ENCODE assay signal across 1 cellular context in the genomic region with DNA sequence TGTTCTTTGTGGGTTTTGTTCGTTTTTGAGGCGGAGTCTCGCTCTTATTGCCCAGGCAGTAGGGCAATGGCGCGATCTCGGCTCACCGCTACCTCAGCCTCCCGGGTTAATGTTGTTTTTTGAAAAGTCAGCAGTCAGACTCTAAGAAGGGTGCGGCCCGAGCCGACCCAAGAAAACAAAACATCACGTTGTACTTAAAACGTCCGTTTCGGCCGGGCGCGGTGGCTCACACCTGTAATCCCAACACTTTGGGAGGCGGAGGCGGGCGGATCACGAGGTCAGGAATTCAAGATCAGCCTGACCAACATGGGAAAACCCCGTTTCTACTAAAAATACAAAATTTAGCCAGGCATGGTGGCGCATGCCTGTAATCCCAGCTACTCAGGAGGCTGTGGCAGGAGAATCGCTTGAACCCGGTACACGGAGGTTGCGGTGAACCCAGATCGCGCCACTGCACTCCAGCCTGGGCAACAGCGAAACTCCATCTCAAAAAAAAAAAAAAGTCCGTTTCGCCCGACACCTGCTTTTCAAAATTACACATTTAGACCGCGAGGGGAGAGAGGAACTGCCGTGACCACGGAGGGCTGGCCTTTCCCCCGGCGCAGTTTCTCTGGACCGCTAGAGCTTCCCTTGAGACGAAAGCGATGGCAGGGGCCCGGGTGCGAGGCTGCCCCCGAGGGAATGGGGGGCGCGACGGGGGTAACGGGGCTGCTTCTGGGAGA.
TF ChIP-seq lines count a peak whose summit lies in the region.

No MANE protein-coding gene starts in this region.

TF ChIP-seq in WTC11, 78 proteins besides CTCF, POLR2A, EP300 and RAD21 (continued from another document):
- TF ChIP-seq ZNF121 (CRISPR knock-in tag; IDR thresholded peaks at IDR 0.05) (no peak), TEAD4 (CRISPR knock-in tag; IDR thresholded peaks at IDR 0.05) (no peak), ZNF423 (CRISPR knock-in tag; IDR thresholded peaks at IDR 0.05) (no peak), OVOL2 (CRISPR knock-in tag; IDR thresholded peaks at IDR 0.05; ENCODE audit: borderline replicate concordance) (no peak), TP53 (CRISPR knock-in tag; IDR thresholded peaks at IDR 0.05) (no peak), USF2 (CRISPR knock-in tag; IDR thresholded peaks at IDR 0.05) (no peak)
- TF ChIP-seq, protein P1, sequence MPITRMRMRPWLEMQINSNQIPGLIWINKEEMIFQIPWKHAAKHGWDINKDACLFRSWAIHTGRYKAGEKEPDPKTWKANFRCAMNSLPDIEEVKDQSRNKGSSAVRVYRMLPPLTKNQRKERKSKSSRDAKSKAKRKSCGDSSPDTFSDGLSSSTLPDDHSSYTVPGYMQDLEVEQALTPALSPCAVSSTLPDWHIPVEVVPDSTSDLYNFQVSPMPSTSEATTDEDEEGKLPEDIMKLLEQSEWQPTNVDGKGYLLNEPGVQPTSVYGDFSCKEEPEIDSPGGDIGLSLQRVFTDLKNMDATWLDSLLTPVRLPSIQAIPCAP (CRISPR knock-in tag; IDR thresholded peaks at IDR 0.05), result no peak
- TF ChIP-seq, protein P2, sequence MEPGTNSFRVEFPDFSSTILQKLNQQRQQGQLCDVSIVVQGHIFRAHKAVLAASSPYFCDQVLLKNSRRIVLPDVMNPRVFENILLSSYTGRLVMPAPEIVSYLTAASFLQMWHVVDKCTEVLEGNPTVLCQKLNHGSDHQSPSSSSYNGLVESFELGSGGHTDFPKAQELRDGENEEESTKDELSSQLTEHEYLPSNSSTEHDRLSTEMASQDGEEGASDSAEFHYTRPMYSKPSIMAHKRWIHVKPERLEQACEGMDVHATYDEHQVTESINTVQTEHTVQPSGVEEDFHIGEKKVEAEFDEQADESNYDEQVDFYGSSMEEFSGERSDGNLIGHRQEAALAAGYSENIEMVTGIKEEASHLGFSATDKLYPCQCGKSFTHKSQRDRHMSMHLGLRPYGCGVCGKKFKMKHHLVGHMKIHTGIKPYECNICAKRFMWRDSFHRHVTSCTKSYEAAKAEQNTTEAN (CRISPR knock-in tag; IDR thresholded peaks at IDR 0.05), result no peak
